14 cellular contexts compared by ENCODE assay signal in the genomic region with DNA sequence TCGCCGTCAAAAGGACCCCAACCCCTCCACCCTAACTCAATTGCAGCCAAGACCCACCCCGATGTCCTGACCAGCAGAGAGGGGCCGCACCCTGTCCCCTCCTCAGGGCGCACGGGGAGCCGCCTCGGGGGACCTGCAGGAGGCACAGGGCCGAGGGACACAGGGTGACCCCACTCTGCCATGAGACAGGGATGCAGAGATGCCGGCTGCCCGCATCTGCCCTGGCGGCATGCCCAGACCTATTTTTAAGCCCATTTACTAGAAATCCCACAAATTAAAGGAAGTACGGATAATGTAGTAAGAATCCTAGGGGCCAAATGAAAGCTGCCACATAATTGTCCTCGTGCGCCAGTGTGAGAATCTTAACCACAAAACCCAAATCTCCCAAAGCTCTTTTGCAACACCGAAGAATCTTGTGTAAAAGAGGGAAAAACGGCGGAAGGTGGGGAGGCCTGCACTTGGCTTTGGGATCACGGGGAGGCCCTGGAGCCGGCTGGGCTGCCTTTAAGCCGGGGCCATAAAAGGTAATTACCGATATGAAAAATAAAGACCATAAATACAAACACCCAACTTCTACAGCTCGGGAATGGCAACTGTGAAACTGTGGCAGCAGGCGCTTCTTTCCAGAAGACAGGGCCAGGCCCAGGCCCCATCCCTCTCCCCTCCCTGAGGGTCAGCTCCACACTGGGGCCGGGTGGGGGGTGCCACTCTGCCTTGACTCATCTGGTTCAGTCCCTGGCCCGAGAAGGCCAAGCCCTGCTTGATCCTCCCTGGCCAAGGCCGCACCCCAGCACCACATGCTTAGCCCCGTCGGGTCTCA. TPM values are rescaled to one million over a fixed set of nuclear protein-coding genes. Genes with fewer than 3 reads are reported as not detected.
DNase-seq lines count a peak whose midpoint lies in the region; ATAC-seq and TF ChIP-seq lines count a peak whose summit lies in the region.
"Had no signal": no experiment of that assay in that cellular context is flagged by ENCODE, and none has a peak within 500 bp of the region (broad histone marks: within the 10 kb centered on the region; RNA-seq: fewer than 3 reads in every experiment).

No MANE protein-coding gene starts in this region.

- TF ChIP-seq CTCF in AG04449 (IDR thresholded peaks at IDR 0.05; ENCODE audit: insufficient read depth, low read length, missing control alignments) (no peak), GM23338 (conservative IDR thresholded peaks at IDR 0.05; ENCODE audit: low read depth in 2 of 2) (no peak), WTC11 (IDR thresholded peaks at IDR 0.05) (no peak), endothelial cell (IDR thresholded peaks at IDR 0.05; ENCODE audit: unreplicated experiment) (no peak)

- H3K9me2 ChIP-seq in GM23338 (ENCODE audit: insufficient read depth) = no peaks in the 10 kb centered on the region

- no peaks in the 10 kb centered on the region for H3K27me3 ChIP-seq in GM23338 (ENCODE audit: insufficient read depth)
- H3K27me3 ChIP-seq: esophagus muscularis mucosa had no signal

- H3F3A ChIP-seq in GM23338 (replicated peaks; ENCODE audit: low read depth) = 0 out of 2 replicates have a peak, but pooled peaks cover 6% of the 10 kb centered on the region

- H3K27ac Mint-ChIP-seq in GM23338 = peak overlapping the region; percentile 21; the same call in 1 of the 2 replicates
- H3K27ac Mint-ChIP-seq in WTC11 = peak overlapping the region; percentile 20; the same call in 1 of the 2 replicates
- H3K27ac Mint-ChIP-seq in endothelial cell (ENCODE audit: unreplicated experiment) = no peak overlapping the region
- no peak overlapping the region for H3K27ac Mint-ChIP-seq in stimulated activated effector memory CD8-positive, alpha-beta T cell treated with anti-CD3 and anti-CD28 coated beads, Interleukin-12 subunit alpha, Interleukin-12 subunit beta, amount 100 ng/mL, for 72 hours
- H3K27ac Mint-ChIP-seq: CD8-positive, alpha-beta memory T cell; type B pancreatic cell had no signal

- H3K4me3 ChIP-seq in AG04449 (ENCODE audit: low read depth, low read length) (no peak overlapping the region), GM23338 (no peak overlapping the region)
- H3K4me3 ChIP-seq: esophagus muscularis mucosa had no signal

- DNase-seq in AG04449 (ENCODE audit: low read depth, low spot score) (peak; percentile 80), GM23338 (ENCODE audit: low spot score) (no peak), WTC11 (ENCODE audit: low spot score) (peak; percentile 11), left lobe of liver (ENCODE audit: low spot score) (peak; percentile 42), endothelial cell (ENCODE audit: low spot score) (no peak)
- DNase-seq in effector CD8-positive, alpha-beta T cell (lab: John Stamatoyannopoulos, UW) = no peak
- no peak for DNase-seq in stimulated activated effector memory CD8-positive, alpha-beta T cell treated with anti-CD3 and anti-CD28 coated beads, Interleukin-12 subunit alpha, Interleukin-12 subunit beta, amount 100 ng/mL, for 72 hours (ENCODE audit: low spot score in 2 of 2)
- DNase-seq: amygdala; CD8-positive, alpha-beta memory T cell; NCI-H2171 treated with DMSO at 0.1 percent for 48 hours had no signal

- H3K4me1 ChIP-seq in GM23338 (ENCODE audit: insufficient read depth) = peaks cover 28% of the 10 kb centered on the region

- no peak overlapping the region for H3K4me2 ChIP-seq in GM23338

- H3K9me3 Mint-ChIP-seq in GM23338 (no peaks in the 10 kb centered on the region), WTC11 (no peaks in the 10 kb centered on the region), endothelial cell (ENCODE audit: unreplicated experiment) (no peaks in the 10 kb centered on the region)
- H3K9me3 Mint-ChIP-seq in stimulated activated effector memory CD8-positive, alpha-beta T cell treated with anti-CD3 and anti-CD28 coated beads, Interleukin-12 subunit alpha, Interleukin-12 subunit beta, amount 100 ng/mL, for 72 hours = no peaks in the 10 kb centered on the region
- H3K9me3 Mint-ChIP-seq: CD8-positive, alpha-beta memory T cell; type B pancreatic cell had no signal

- H3K4me1 Mint-ChIP-seq in GM23338 (peaks cover 26% of the 10 kb centered on the region), WTC11 (peaks cover 24% of the 10 kb centered on the region), endothelial cell (ENCODE audit: unreplicated experiment) (no peaks in the 10 kb centered on the region)
- peaks cover 20% of the 10 kb centered on the region for H3K4me1 Mint-ChIP-seq in stimulated activated effector memory CD8-positive, alpha-beta T cell treated with anti-CD3 and anti-CD28 coated beads, Interleukin-12 subunit alpha, Interleukin-12 subunit beta, amount 100 ng/mL, for 72 hours

- H4K20me1 ChIP-seq in GM23338 (replicated peaks; ENCODE audit: insufficient read depth) = no peaks in the 10 kb centered on the region

- H3K36me3 ChIP-seq in GM23338 (ENCODE audit: insufficient read depth) = no peaks in the 10 kb centered on the region

- H3K27me3 Mint-ChIP-seq in GM23338 (ENCODE audit: insufficient read depth, low read depth, poor library complexity) = peaks cover 9% of the 10 kb centered on the region
- H3K27me3 Mint-ChIP-seq in WTC11 (ENCODE audit: low read depth) = no peaks in the 10 kb centered on the region
- H3K27me3 Mint-ChIP-seq in endothelial cell (ENCODE audit: unreplicated experiment) = no peaks in the 10 kb centered on the region
- H3K27me3 Mint-ChIP-seq: type B pancreatic cell had no signal

- H2AFZ ChIP-seq in GM23338 = no peak overlapping the region

- H3K36me3 Mint-ChIP-seq in GM23338 (ENCODE audit: low read depth) (no peaks in the 10 kb centered on the region), WTC11 (no peaks in the 10 kb centered on the region), endothelial cell (ENCODE audit: low read depth, unreplicated experiment) (peaks cover 4% of the 10 kb centered on the region)
- H3K36me3 Mint-ChIP-seq in stimulated activated effector memory CD8-positive, alpha-beta T cell treated with anti-CD3 and anti-CD28 coated beads, Interleukin-12 subunit alpha, Interleukin-12 subunit beta, amount 100 ng/mL, for 72 hours = no peaks in the 10 kb centered on the region

- no peaks in the 10 kb centered on the region for H3K79me2 ChIP-seq in GM23338 (replicated peaks; ENCODE audit: insufficient read depth)

- ATAC-seq in GM23338 (no peak), WTC11 (no peak), left lobe of liver (no peak), GM19467 (IDR thresholded peaks at IDR 0.05; ENCODE audit: unreplicated experiment) (no peak)
- ATAC-seq in stimulated activated effector memory CD8-positive, alpha-beta T cell treated with anti-CD3 and anti-CD28 coated beads, Interleukin-12 subunit alpha, Interleukin-12 subunit beta, amount 100 ng/mL, for 72 hours = no peak
- ATAC-seq: HepG2 had no signal

- POLR2A ChIA-PET in AG04449 (lab: Yijun Ruan, JAX) (interaction anchor here (1.0 kb wide), 1 partner anchor 8 kb away, joined by 4 read pairs; no protein-coding TSS in a partner anchor), WTC11 (lab: Charles Lee) (no interaction called here)

- CTCF ChIA-PET in AG04449 (lab: Yijun Ruan, JAX) = interaction anchor here (1.1 to 1.2 kb wide), 2 partner anchors 30 to 92 kb away, joined by 3 to 5 read pairs; no protein-coding TSS in a partner anchor
- CTCF ChIA-PET in WTC11 (lab: Charles Lee) = interaction anchor here (0.8 to 1.3 kb wide), 2 partner anchors 9 to 62 kb away, joined by 3 read pairs; no protein-coding TSS in a partner anchor

- H3K4me3 Mint-ChIP-seq in GM23338 = no peak overlapping the region
- no peak overlapping the region for H3K4me3 Mint-ChIP-seq in WTC11
- H3K4me3 Mint-ChIP-seq in endothelial cell (ENCODE audit: unreplicated experiment) = no peak overlapping the region
- no peak overlapping the region for H3K4me3 Mint-ChIP-seq in stimulated activated effector memory CD8-positive, alpha-beta T cell treated with anti-CD3 and anti-CD28 coated beads, Interleukin-12 subunit alpha, Interleukin-12 subunit beta, amount 100 ng/mL, for 72 hours
- H3K4me3 Mint-ChIP-seq: CD8-positive, alpha-beta memory T cell; type B pancreatic cell had no signal

- H3K27ac ChIP-seq in GM23338 (ENCODE audit: low read depth) = peak overlapping the region; percentile 14; the same call in 1 of the 2 replicates

TF ChIP-seq in GM23338, 12 proteins besides CTCF, POLR2A, EP300 and RAD21 (continues in another document):
- TF ChIP-seq, protein P1, sequence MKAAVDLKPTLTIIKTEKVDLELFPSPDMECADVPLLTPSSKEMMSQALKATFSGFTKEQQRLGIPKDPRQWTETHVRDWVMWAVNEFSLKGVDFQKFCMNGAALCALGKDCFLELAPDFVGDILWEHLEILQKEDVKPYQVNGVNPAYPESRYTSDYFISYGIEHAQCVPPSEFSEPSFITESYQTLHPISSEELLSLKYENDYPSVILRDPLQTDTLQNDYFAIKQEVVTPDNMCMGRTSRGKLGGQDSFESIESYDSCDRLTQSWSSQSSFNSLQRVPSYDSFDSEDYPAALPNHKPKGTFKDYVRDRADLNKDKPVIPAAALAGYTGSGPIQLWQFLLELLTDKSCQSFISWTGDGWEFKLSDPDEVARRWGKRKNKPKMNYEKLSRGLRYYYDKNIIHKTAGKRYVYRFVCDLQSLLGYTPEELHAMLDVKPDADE (IDR thresholded peaks at IDR 0.05) = no peak
- TF ChIP-seq CREB1 (CRISPR knock-in tag; IDR thresholded peaks at IDR 0.05; ENCODE audit: low read depth) (no peak), EZH2 (IDR thresholded peaks at IDR 0.05; ENCODE audit: low read depth, unreplicated experiment) (no peak)

TF ChIP-seq in WTC11, 78 proteins besides CTCF, POLR2A, EP300 and RAD21 (continues in another document):
- TF ChIP-seq, protein P2, sequence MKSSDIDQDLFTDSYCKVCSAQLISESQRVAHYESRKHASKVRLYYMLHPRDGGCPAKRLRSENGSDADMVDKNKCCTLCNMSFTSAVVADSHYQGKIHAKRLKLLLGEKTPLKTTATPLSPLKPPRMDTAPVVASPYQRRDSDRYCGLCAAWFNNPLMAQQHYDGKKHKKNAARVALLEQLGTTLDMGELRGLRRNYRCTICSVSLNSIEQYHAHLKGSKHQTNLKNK (CRISPR knock-in tag; IDR thresholded peaks at IDR 0.05) = no peak
- no peak for TF ChIP-seq SMAD3 (CRISPR knock-in tag; IDR thresholded peaks at IDR 0.05; ENCODE audit: borderline replicate concordance)
- no peak for TF ChIP-seq FOXK1 (CRISPR knock-in tag; IDR thresholded peaks at IDR 0.05)
- no peak for TF ChIP-seq RORB (CRISPR knock-in tag; IDR thresholded peaks at IDR 0.05)

RNA-seq across cellular contexts. Expression of a gene that starts 35.0 kb away (rescaled TPM):
- 16.5 and 20.8 TPM in 2 replicates for total RNA-seq in GM23338 (2014; rRNA removed; shearing (Covaris generic))
- 3.2 and 3.8 TPM in 2 replicates for polyA plus RNA-seq in GM23338 (2016; fragmentation: Nextera tagmentation; extraction: Ambion mirVana)
- total RNA-seq in WTC11 (2021) = 14.1 to 17.1 TPM (median 14.5 TPM) in 3 replicates
- 18.4 TPM for total RNA-seq in left lobe of liver
- total RNA-seq in endothelial cell (ENCODE audit: unreplicated experiment) = 9.6 TPM

RNA-seq across cellular contexts. Expression of a gene that starts 58.6 kb away (rescaled TPM):
- 32.6 and 39.2 TPM in 2 replicates for total RNA-seq in GM23338 (2014; rRNA removed; shearing (Covaris generic))
- polyA plus RNA-seq in GM23338 (2016; fragmentation: Nextera tagmentation; extraction: Ambion mirVana) = 11.8 and 12.2 TPM in 2 replicates
- total RNA-seq in WTC11 (2021) (39.4 to 41.0 TPM (median 39.5 TPM) in 3 replicates), left lobe of liver (18.2 TPM), endothelial cell (ENCODE audit: unreplicated experiment) (33.6 TPM)

Comparison
In these comparisons a context has a peak if more than half of its experiments do, and no peak if none do; other contexts are left out.
1. DNase-seq: peak in AG04449 (single experiment), WTC11 (single experiment) and left lobe of liver (single experiment); none in GM23338 (single experiment), endothelial cell (single experiment), effector CD8-positive, alpha-beta T cell (single experiment) and stimulated activated effector memory CD8-positive, alpha-beta T cell treated with anti-CD3 and anti-CD28 coated beads, Interleukin-12 subunit alpha, Interleukin-12 subunit beta, amount 100 ng/mL, for 72 hours (0 of 2).
2. H3K27ac Mint-ChIP-seq: peak in GM23338 (single experiment) and WTC11 (single experiment); none in endothelial cell (single experiment) and stimulated activated effector memory CD8-positive, alpha-beta T cell treated with anti-CD3 and anti-CD28 coated beads, Interleukin-12 subunit alpha, Interleukin-12 subunit beta, amount 100 ng/mL, for 72 hours (single experiment).